In genomic region chr19:29687244-29687896, GRCh38 we compare ENCODE assay signal across 8 cellular contexts. TPM values are rescaled to one million over a fixed set of nuclear protein-coding genes. Genes with fewer than 3 reads are reported as not detected.
A peak's percentile ranks its signal among the peaks of the same experiment; 100 is the strongest.
DNase-seq lines count a peak whose midpoint lies in the region; ATAC-seq and TF ChIP-seq lines count a peak whose summit lies in the region.

No MANE protein-coding gene starts in this region.

- H3K4me1 ChIP-seq in mammary epithelial cell (ENCODE audit: insufficient read depth, low read length) (peaks cover 22% of the 10 kb centered on the region), GM23338 (ENCODE audit: insufficient read depth) (no peaks in the 10 kb centered on the region)

- in situ Hi-C loops in mammary epithelial cell (cut with MboI; ENCODE audit: low sequenced_read_pairs in 2 of 2): loop anchor here in 1 of 2 donors (5.0 kb wide), 1 partner anchor 80 kb away; the partner anchor contains the start of gene POP4

- no peak overlapping the region for H3K9ac ChIP-seq in mammary epithelial cell (ENCODE audit: insufficient read depth, low read length)

- H3K9me2 ChIP-seq in GM23338 (ENCODE audit: insufficient read depth): peaks cover 5% of the 10 kb centered on the region; the same call in 1 of the 2 replicates

- H3K4me1 Mint-ChIP-seq in GM23338: peaks cover 7% of the 10 kb centered on the region

- CTCF ChIA-PET in mammary epithelial cell (lab: Charles Lee; ENCODE audit: low non-redundant PET): no interaction called here

- H2AFZ ChIP-seq in mammary epithelial cell (ENCODE audit: low read depth, low read length) (no peak overlapping the region), GM23338 (no peak overlapping the region)

- intact Hi-C loops in mammary epithelial cell (cut with micrococcal nuclease): loop anchor here (1.0 kb wide), 2 partner anchors 21 to 77 kb away; no protein-coding TSS in a partner anchor

- no peak overlapping the region; the same call in 2 of the 3 replicates for H3K4me3 Mint-ChIP-seq in GM23338

- H3K4me3 ChIP-seq in mammary epithelial cell (replicated peaks in 1 of 3; ENCODE audit: insufficient read depth in 1 of 3, low read depth in 2 of 3, low read length in 3 of 3) (no peak overlapping the region), GM23338 (no peak overlapping the region)

- no peaks in the 10 kb centered on the region for H3F3A ChIP-seq in GM23338 (replicated peaks; ENCODE audit: low read depth)

- H3K9me3 Mint-ChIP-seq in GM23338: peaks cover 29% of the 10 kb centered on the region

- H3K27me3 ChIP-seq in mammary epithelial cell (ENCODE audit: insufficient read depth, low read length): no peaks in the 10 kb centered on the region
- no peaks in the 10 kb centered on the region for H3K27me3 ChIP-seq in GM23338 (ENCODE audit: insufficient read depth)

- TF ChIP-seq CTCF in mammary epithelial cell (conservative IDR thresholded peaks at IDR 0.05 in 1 of 2, IDR thresholded peaks at IDR 0.05 in 1 of 2; ENCODE audit: extremely low read depth in 1 of 2, insufficient read depth in 1 of 2, low read depth in 1 of 2, low read length in 2 of 2) (no peak), GM23338 (conservative IDR thresholded peaks at IDR 0.05; ENCODE audit: low read depth in 2 of 2) (no peak)

- DNase-seq in CD1c-positive myeloid dendritic cell (ENCODE audit: extremely low spot score) (peak; percentile 50), NCI-H2171 treated with DMSO at 0.1 percent for 48 hours (lab: John Stamatoyannopoulos, UW) (peak; percentile 43), mammary epithelial cell (peak; percentile 78), renal cortical epithelial cell (ENCODE audit: low read depth) (peak; percentile 92), GM23338 (ENCODE audit: low spot score) (no peak), NCI-H2107 treated with DMSO at 0.1 percent for 48 hours (lab: John Stamatoyannopoulos, UW; ENCODE audit: unreplicated experiment) (no peak)

- peaks cover 6% of the 10 kb centered on the region for H3K27me3 Mint-ChIP-seq in GM23338 (ENCODE audit: insufficient read depth, low read depth, poor library complexity)

- H3K9me3 ChIP-seq in mammary epithelial cell (replicated peaks; ENCODE audit: insufficient read depth, low read length): peaks cover 5% of the 10 kb centered on the region

- dilution Hi-C loops in mammary epithelial cell (cut with HindIII; ENCODE audit: low sequenced_read_pairs): no loop called here

- H3K36me3 ChIP-seq in mammary epithelial cell (ENCODE audit: insufficient read depth, low read length): no peaks in the 10 kb centered on the region
- no peaks in the 10 kb centered on the region; the same call in 1 of the 2 replicates for H3K36me3 ChIP-seq in GM23338 (ENCODE audit: insufficient read depth)

- no peak overlapping the region for H3K27ac ChIP-seq in mammary epithelial cell (ENCODE audit: insufficient read depth, low read depth, low read length)
- H3K27ac ChIP-seq in GM23338 (ENCODE audit: low read depth): no peak overlapping the region

- WGBS in mammary epithelial cell (ENCODE audit: low coverage, missing lambda C conversion rate): 67% methylated on average over 16 of the region's 17 CpGs

- H3K36me3 Mint-ChIP-seq in GM23338 (ENCODE audit: low read depth): peaks cover 8% of the 10 kb centered on the region

- ATAC-seq in HG02571 (IDR thresholded peaks at IDR 0.05; ENCODE audit: unreplicated experiment) (no peak), GM23338 (no peak), GM18867 (IDR thresholded peaks at IDR 0.05; ENCODE audit: unreplicated experiment) (no peak)

- H3K27ac Mint-ChIP-seq in GM23338: no peak overlapping the region

- H3K4me2 ChIP-seq in mammary epithelial cell (ENCODE audit: insufficient read depth, low read depth, low read length) (peak overlapping the region; percentile 41), GM23338 (no peak overlapping the region)

- no TSS peak for BruUV-seq in mammary epithelial cell (replicated peaks; lab: Mats Ljungman, UMichigan)

- H3K79me2 ChIP-seq in mammary epithelial cell (ENCODE audit: insufficient read depth, low read length): no peaks in the 10 kb centered on the region
- H3K79me2 ChIP-seq in GM23338 (replicated peaks; ENCODE audit: insufficient read depth): no peaks in the 10 kb centered on the region

- H4K20me1 ChIP-seq in mammary epithelial cell (ENCODE audit: insufficient read depth, low read length): no peaks in the 10 kb centered on the region
- no peaks in the 10 kb centered on the region for H4K20me1 ChIP-seq in GM23338 (replicated peaks; ENCODE audit: insufficient read depth)

TF ChIP-seq in GM23338, 12 proteins besides CTCF, POLR2A, EP300 and RAD21 (continues in another document):
- TF ChIP-seq POLR2AphosphoS5 (IDR thresholded peaks at IDR 0.05; ENCODE audit: low read depth) (no peak), STAT1 (IDR thresholded peaks at IDR 0.05; ENCODE audit: unreplicated experiment) (no peak), CREB1 (CRISPR knock-in tag; IDR thresholded peaks at IDR 0.05; ENCODE audit: low read depth) (no peak), ZNF462 (CRISPR knock-in tag; IDR thresholded peaks at IDR 0.05) (no peak), ZNF114 (CRISPR knock-in tag; IDR thresholded peaks at IDR 0.05) (no peak), NANOG (IDR thresholded peaks at IDR 0.05; ENCODE audit: borderline replicate concordance) (no peak), EZH2phosphoT487 (IDR thresholded peaks at IDR 0.05; ENCODE audit: unreplicated experiment) (no peak)

RNA-seq across cellular contexts. Expression of gene PLEKHF1, which starts 22.1 kb away (rescaled TPM):
- total RNA-seq in mammary epithelial cell: 10 to 100 TPM; 20.6 to 31.2 TPM
- polyA plus RNA-seq in mammary epithelial cell: 12.2 TPM
- 8.7 TPM for polyA minus RNA-seq in mammary epithelial cell
- 7.6 and 20.7 TPM in 2 replicates for total RNA-seq in renal cortical epithelial cell
- total RNA-seq in GM23338 (2014; rRNA removed; shearing (Covaris generic)): 16.0 and 25.1 TPM in 2 replicates
- polyA plus RNA-seq in GM23338 (2016; fragmentation: Nextera tagmentation; extraction: Ambion mirVana): 10.1 and 12.1 TPM in 2 replicates

RNA-seq across cellular contexts. Expression of gene C19orf12, which starts 27.7 kb away (rescaled TPM):
- 10 to 100 TPM; 19.6 to 24.5 TPM for total RNA-seq in mammary epithelial cell
- 10.5 TPM for polyA plus RNA-seq in mammary epithelial cell
- 11.8 TPM for polyA minus RNA-seq in mammary epithelial cell
- 36.7 and 37.3 TPM in 2 replicates for total RNA-seq in renal cortical epithelial cell
- total RNA-seq in GM23338 (2014; rRNA removed; shearing (Covaris generic)): 13.0 and 17.2 TPM in 2 replicates
- 8.4 and 11.4 TPM in 2 replicates for polyA plus RNA-seq in GM23338 (2016; fragmentation: Nextera tagmentation; extraction: Ambion mirVana)

Comparison
In these comparisons a context has a peak if more than half of its experiments do, and no peak if none do; other contexts are left out.
1. DNase-seq: peak in CD1c-positive myeloid dendritic cell (single experiment), NCI-H2171 treated with DMSO at 0.1 percent for 48 hours (single experiment), mammary epithelial cell (single experiment) and renal cortical epithelial cell (single experiment); none in GM23338 (single experiment) and NCI-H2107 treated with DMSO at 0.1 percent for 48 hours (single experiment).